25 cellular contexts compared by ENCODE assay signal in the genomic region with DNA sequence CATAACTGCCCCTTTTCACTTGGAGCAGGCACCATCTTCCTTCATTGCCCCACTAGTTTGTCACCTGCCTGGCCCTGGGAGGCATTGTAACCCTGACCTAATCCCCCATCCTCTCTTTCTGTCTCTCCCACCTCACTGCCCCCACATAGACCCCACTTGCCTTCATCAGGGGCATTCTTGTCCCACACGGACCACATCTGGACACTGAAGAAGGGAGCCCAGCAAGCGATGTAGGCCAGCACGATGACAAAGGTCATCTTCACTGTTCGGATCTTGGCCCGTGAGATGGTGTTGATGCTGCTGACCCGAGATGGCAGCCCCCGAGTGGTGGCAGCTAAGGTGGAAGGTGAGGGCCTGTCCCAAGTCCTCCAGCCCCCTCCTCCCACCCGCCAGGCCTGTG. TPM values are rescaled to one million over a fixed set of nuclear protein-coding genes. Genes with fewer than 3 reads are reported as not detected.
DNase-seq lines count a peak whose midpoint lies in the region; ATAC-seq and TF ChIP-seq lines count a peak whose summit lies in the region.
"Had no signal": no experiment of that assay in that cellular context is flagged by ENCODE, and none has a peak within 500 bp of the region (broad histone marks: within the 10 kb centered on the region; RNA-seq: fewer than 3 reads in every experiment).

No MANE protein-coding gene starts in this region.

- TF ChIP-seq CTCF in Calu3 (IDR thresholded peaks at IDR 0.05; ENCODE audit: unreplicated experiment) (no peak), VCaP (conservative IDR thresholded peaks at IDR 0.05) (no peak), nephron (IDR thresholded peaks at IDR 0.05; ENCODE audit: unreplicated experiment in 3 of 3) (no peak)

- intact Hi-C loops in Calu3 (cut with micrococcal nuclease; ENCODE audit: unreplicated experiment) = no loop called here

- no peak for ATAC-seq in stimulated activated effector memory CD8-positive, alpha-beta T cell treated with anti-CD3 and anti-CD28 coated beads, Interleukin-12 subunit alpha, Interleukin-12 subunit beta, amount 100 ng/mL, for 72 hours
- ATAC-seq: HCT116 had no signal

- no TSS peak for BruUV-seq in Calu3 (replicated peaks; lab: Mats Ljungman, UMichigan)

- no peaks in the 10 kb centered on the region for H3K36me3 Mint-ChIP-seq in Calu3 (ENCODE audit: insufficient read depth, unreplicated experiment)
- H3K36me3 Mint-ChIP-seq in nephron (ENCODE audit: low read depth) = no peaks in the 10 kb centered on the region
- no peaks in the 10 kb centered on the region for H3K36me3 Mint-ChIP-seq in stimulated activated effector memory CD8-positive, alpha-beta T cell treated with anti-CD3 and anti-CD28 coated beads, Interleukin-12 subunit alpha, Interleukin-12 subunit beta, amount 100 ng/mL, for 72 hours
- H3K36me3 Mint-ChIP-seq: CD4-positive, alpha-beta memory T cell had no signal

- DNase-seq in Calu3 (no peak), KBM-7 (no peak), HuH-7.5 (ENCODE audit: low spot score) (no peak), GF-D8 (lab: John Stamatoyannopoulos, UW) (no peak)
- no peak for DNase-seq in stimulated activated effector memory CD8-positive, alpha-beta T cell treated with anti-CD3 and anti-CD28 coated beads, Interleukin-12 subunit alpha, Interleukin-12 subunit beta, amount 100 ng/mL, for 72 hours (ENCODE audit: low spot score in 2 of 2)
- DNase-seq: Caco-2; CD4-positive, alpha-beta memory T cell; DND-41; Karpas-422; NCI-H1694; NCI-H2081; NCI-H2171; NCI-H524 treated with DMSO at 0.1 percent for 48 hours; NCI-H82; Peyer's patch had no signal

- H3K27ac ChIP-seq in VCaP = peak overlapping the region; percentile 99; the same call in 1 of the 2 replicates
- H3K27ac ChIP-seq: BLaER1, Peyer's patch, SJSA1 had no signal

- H3K9me3 Mint-ChIP-seq in Calu3 (ENCODE audit: low read depth, unreplicated experiment) (peaks cover 4% of the 10 kb centered on the region), nephron (peaks cover 7% of the 10 kb centered on the region)
- no peaks in the 10 kb centered on the region for H3K9me3 Mint-ChIP-seq in stimulated activated effector memory CD8-positive, alpha-beta T cell treated with anti-CD3 and anti-CD28 coated beads, Interleukin-12 subunit alpha, Interleukin-12 subunit beta, amount 100 ng/mL, for 72 hours
- H3K9me3 Mint-ChIP-seq: IgD-negative memory B cell had no signal

- peak overlapping the region; percentile 57 for H3K4me3 Mint-ChIP-seq in Calu3 (ENCODE audit: low read depth, unreplicated experiment)
- peak overlapping the region; percentile 23 to 70 (median 34) for H3K4me3 Mint-ChIP-seq in nephron
- H3K4me3 Mint-ChIP-seq in stimulated activated effector memory CD8-positive, alpha-beta T cell treated with anti-CD3 and anti-CD28 coated beads, Interleukin-12 subunit alpha, Interleukin-12 subunit beta, amount 100 ng/mL, for 72 hours = peak overlapping the region; percentile 33

- H3K27ac Mint-ChIP-seq in Calu3 (ENCODE audit: unreplicated experiment) (no peak overlapping the region), nephron (peak overlapping the region in 1 of 3 experiments; percentile 33)
- no peak overlapping the region for H3K27ac Mint-ChIP-seq in stimulated activated effector memory CD8-positive, alpha-beta T cell treated with anti-CD3 and anti-CD28 coated beads, Interleukin-12 subunit alpha, Interleukin-12 subunit beta, amount 100 ng/mL, for 72 hours
- H3K27ac Mint-ChIP-seq: CD4-positive, alpha-beta memory T cell; IgD-negative memory B cell had no signal

- in situ Hi-C loops in KBM-7 (cut with MboI; ENCODE audit: low pct_unique_long_range_greater_than_20kb, low sequenced_read_pairs) = no loop called here

- CTCF ChIA-PET in Calu3 (lab: Charles Lee) = interaction anchor here (1.3 kb wide), 1 partner anchor 10 kb away, joined by 3 read pairs; no protein-coding TSS in a partner anchor

- H3K4me1 Mint-ChIP-seq in Calu3 (ENCODE audit: low read depth, unreplicated experiment) (peaks cover 52% of the 10 kb centered on the region), nephron (peaks cover 11% of the 10 kb centered on the region)
- H3K4me1 Mint-ChIP-seq in stimulated activated effector memory CD8-positive, alpha-beta T cell treated with anti-CD3 and anti-CD28 coated beads, Interleukin-12 subunit alpha, Interleukin-12 subunit beta, amount 100 ng/mL, for 72 hours = peaks cover 13% of the 10 kb centered on the region

- H3K27me3 Mint-ChIP-seq in Calu3 (ENCODE audit: unreplicated experiment) (peaks cover 37% of the 10 kb centered on the region), nephron (ENCODE audit: low read depth) (peaks cover 44% of the 10 kb centered on the region)

RNA-seq across cellular contexts. Expression of a gene that starts 1.4 kb away (rescaled TPM):
- total RNA-seq in Calu3 (2022) = not detected in 2 replicates
- total RNA-seq: A673; Caco-2; CD4-positive, alpha-beta memory T cell; HT1080; M059J; OCI-LY7; SJSA1 had no signal
